Comparison of ENCODE assay signal across 17 cellular contexts in the genomic region with DNA sequence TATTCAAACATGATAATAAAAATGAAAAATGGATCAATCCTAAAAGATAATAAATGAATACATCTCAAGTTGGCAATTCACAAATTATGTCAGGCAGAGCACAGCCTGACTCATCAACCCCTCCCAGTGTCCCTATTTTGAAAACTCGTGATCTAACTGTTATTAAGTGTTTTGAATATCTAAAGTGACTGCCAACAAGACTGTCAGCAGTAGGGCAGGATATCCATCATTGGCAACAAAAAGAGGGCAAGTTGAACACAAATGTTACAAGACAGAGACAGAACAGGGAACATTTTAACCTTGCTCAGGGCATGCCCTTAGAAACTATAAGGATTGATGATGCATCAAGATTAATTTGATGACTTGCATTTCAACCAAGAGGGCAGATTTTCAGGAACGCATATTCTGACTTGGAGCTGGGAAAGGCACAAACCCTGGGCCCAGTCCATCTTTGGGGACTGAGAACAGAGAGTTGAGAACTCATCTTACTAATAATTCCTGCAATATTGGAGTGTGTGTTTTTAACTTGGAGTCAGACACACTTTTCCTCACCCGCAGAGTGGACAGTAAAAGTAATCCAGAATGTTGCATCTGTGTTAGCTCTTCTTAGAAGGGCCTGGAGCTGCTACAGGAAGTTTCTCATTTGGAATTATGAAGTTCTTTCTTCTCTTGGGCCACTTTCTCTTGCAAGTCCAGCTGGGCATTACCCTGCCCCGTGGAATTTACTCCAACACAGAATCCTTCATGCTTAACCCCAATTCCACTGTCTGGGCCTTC.
DNase-seq lines count a peak whose midpoint lies in the region; ATAC-seq and TF ChIP-seq lines count a peak whose summit lies in the region.
"Had no signal": no experiment of that assay in that cellular context is flagged by ENCODE, and none has a peak within 500 bp of the region (broad histone marks: within the 10 kb centered on the region; RNA-seq: fewer than 3 reads in every experiment).

No MANE protein-coding gene starts in this region.

- H3K27me3 ChIP-seq in mesenchymal stem cell (ENCODE audit: control insufficient read depth in 1 of 2, insufficient read depth in 1 of 2, low read length in 2 of 2) = no peaks in the 10 kb centered on the region
- H3K27me3 ChIP-seq: body of pancreas, thyroid gland had no signal

- H2BK12ac ChIP-seq in mesenchymal stem cell (ENCODE audit: low read length in 2 of 2) = no peak overlapping the region

- H3K23ac ChIP-seq in mesenchymal stem cell (ENCODE audit: low read length in 2 of 2) = no peak overlapping the region

- no peak for TF ChIP-seq CTCF in fibroblast of mammary gland (conservative IDR thresholded peaks at IDR 0.05; ENCODE audit: control insufficient read depth, insufficient read depth, low read depth, low read length)

- no peak overlapping the region for H3K14ac ChIP-seq in mesenchymal stem cell (ENCODE audit: low read length in 2 of 2)

- H3K9ac ChIP-seq in mesenchymal stem cell (ENCODE audit: low read length) = peak overlapping the region; percentile 36

- H4K91ac ChIP-seq in mesenchymal stem cell (ENCODE audit: low read length) = no peak overlapping the region

- H3K27ac ChIP-seq in mesenchymal stem cell (ENCODE audit: low read length, poor library complexity, severe bottlenecking) = no peak overlapping the region
- H3K27ac ChIP-seq: A549, body of pancreas, thyroid gland had no signal

- DNase-seq in A172 (ENCODE audit: low spot score) (peak; percentile 36), NCI-H446 treated with DMSO at 0.1 percent for 48 hours (lab: John Stamatoyannopoulos, UW) (peak; percentile 9), fibroblast of mammary gland (ENCODE audit: low read depth) (peak; percentile 81), mesenchymal stem cell (peak; percentile 6), globus pallidus (ENCODE audit: low spot score) (no peak), NCI-H226 (no peak)
- no peak for DNase-seq in activated CD8-positive, alpha-beta memory T cell treated with anti-CD3 and anti-CD28 coated beads, Interleukin-2, amount 50 U/mL, for 4 hours
- DNase-seq: activated CD4-positive, alpha-beta T cell treated with anti-CD3 and anti-CD28 coated beads, Interleukin-2, amount 10 ng/mL, durations not matched to agents 24 days and 14 days; body of pancreas; NCI-H524; T-helper 17 cell; thyroid gland had no signal

- no peak overlapping the region for H3K4ac ChIP-seq in mesenchymal stem cell (ENCODE audit: low read depth in 1 of 2, low read length in 2 of 2)

- no peak overlapping the region for H3K4me3 ChIP-seq in fibroblast of mammary gland (ENCODE audit: control insufficient read depth, low read depth, low read length)
- H3K4me3 ChIP-seq in mesenchymal stem cell (ENCODE audit: insufficient read depth in 1 of 2, low read depth in 1 of 2, low read length in 2 of 2) = no peak overlapping the region
- H3K4me3 ChIP-seq: A549, body of pancreas, smooth muscle cell, thyroid gland had no signal

- ATAC-seq in HG02970 (IDR thresholded peaks at IDR 0.05; ENCODE audit: low FRiP score, unreplicated experiment) = no peak
- ATAC-seq: A549; body of pancreas; natural killer cell treated with Interleukin-12 subunit alpha and Interleukin-12 subunit beta and Interleukin-15 and Interleukin-18, amount 100 ng/mL, for 72 hours; Panc1; T-helper 17 cell had no signal

- no peak overlapping the region for H4K8ac ChIP-seq in mesenchymal stem cell (ENCODE audit: low read length)

- H2BK15ac ChIP-seq in mesenchymal stem cell (ENCODE audit: low read depth, poor library complexity, severe bottlenecking) = no peak overlapping the region

- H3K36me3 ChIP-seq in mesenchymal stem cell (ENCODE audit: control insufficient read depth in 1 of 2, insufficient read depth in 2 of 2, low read depth in 1 of 2, low read length in 2 of 2) = no peaks in the 10 kb centered on the region
- H3K36me3 ChIP-seq: thyroid gland had no signal

- H2BK5ac ChIP-seq in mesenchymal stem cell (ENCODE audit: low read depth, low read length, poor library complexity, severe bottlenecking) = no peak overlapping the region

- no peak overlapping the region for H2BK120ac ChIP-seq in mesenchymal stem cell (ENCODE audit: low read depth, low read length)

- no peaks in the 10 kb centered on the region for H3K4me1 ChIP-seq in mesenchymal stem cell (ENCODE audit: control insufficient read depth, insufficient read depth, low read depth, low read length)
- H3K4me1 ChIP-seq: A549, body of pancreas, thyroid gland had no signal

- H3K4me2 ChIP-seq in mesenchymal stem cell (ENCODE audit: low read length, poor library complexity, severe bottlenecking) = no peak overlapping the region
- H3K4me2 ChIP-seq: A549, smooth muscle cell had no signal

- no peaks in the 10 kb centered on the region for H3K79me1 ChIP-seq in mesenchymal stem cell (replicated peaks; ENCODE audit: low read length, poor library complexity, severe bottlenecking)

- H3K18ac ChIP-seq in mesenchymal stem cell (ENCODE audit: low read depth in 1 of 2, low read length in 2 of 2) = no peak overlapping the region

- H2AFZ ChIP-seq in mesenchymal stem cell (ENCODE audit: low read depth, low read length) = no peak overlapping the region

- WGBS in mesenchymal stem cell = 59% methylated on average over 2 of the region's 4 CpGs

- no peak overlapping the region for H2AK5ac ChIP-seq in mesenchymal stem cell (ENCODE audit: low read length, severe bottlenecking)

- no peaks in the 10 kb centered on the region for H3K9me3 ChIP-seq in mesenchymal stem cell (ENCODE audit: control insufficient read depth, low read length)
- H3K9me3 ChIP-seq: A549, body of pancreas, thyroid gland had no signal

Comparison
In these comparisons a context has a peak if more than half of its experiments do, and no peak if none do; other contexts are left out.
1. DNase-seq: peak in A172 (single experiment), NCI-H446 treated with DMSO at 0.1 percent for 48 hours (single experiment), fibroblast of mammary gland (single experiment) and mesenchymal stem cell (single experiment); none in globus pallidus (single experiment), NCI-H226 (single experiment) and activated CD8-positive, alpha-beta memory T cell treated with anti-CD3 and anti-CD28 coated beads, Interleukin-2, amount 50 U/mL, for 4 hours (single experiment).